20 cellular contexts compared by ENCODE assay signal in the genomic region with DNA sequence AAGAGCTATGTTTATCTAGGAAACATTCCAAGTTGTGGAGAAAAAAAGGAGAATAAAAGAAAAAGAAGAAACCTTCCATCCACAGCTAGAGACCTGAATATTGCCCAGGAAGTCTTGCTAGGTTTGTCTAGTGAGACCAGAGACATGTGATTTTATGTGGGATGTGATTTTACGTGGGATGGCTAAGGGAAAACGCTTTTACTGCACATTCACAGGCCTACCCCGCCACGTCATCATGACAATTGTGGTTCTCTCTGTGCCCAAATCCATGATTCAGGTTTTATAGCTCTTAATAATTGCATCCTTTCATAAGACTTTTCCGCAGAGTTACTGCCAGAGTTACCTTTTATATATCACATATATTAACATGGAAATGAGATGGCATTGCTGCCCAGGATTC.
"Had no signal": no experiment of that assay in that cellular context is flagged by ENCODE, and none has a peak within 500 bp of the region (broad histone marks: within the 10 kb centered on the region; RNA-seq: fewer than 3 reads in every experiment).

No MANE protein-coding gene starts in this region.

- H3K79me2 ChIP-seq: hepatocyte had no signal

- H3K36me3 ChIP-seq: cardiac muscle cell, neutrophil, transverse colon, vagina had no signal

- H3K4me2 ChIP-seq: hepatocyte had no signal

- H3K27me3 ChIP-seq: cardiac muscle cell, dorsolateral prefrontal cortex, hepatocyte, neutrophil, transverse colon, vagina had no signal

- H3K9me3 Mint-ChIP-seq: activated naive CD8-positive, alpha-beta T cell treated with anti-CD3 and anti-CD28 coated beads, Interleukin-2, amount 50 U/mL, for 24 hours; activated T-helper 17 cell treated with anti-CD3 and anti-CD28 coated beads, Interleukin-2, amount 50 U/mL, for 72 hours; naive thymus-derived CD4-positive, alpha-beta T cell; stimulated activated naive B cell treated with anti-CD40 and anti-IgM and Interleukin-4, amounts not matched to agents 10 μg/mL and 1 μg/mL and 100 μg/mL, for 72 hours; T-helper 2 cell treated with Interferon-gamma antibody and Interleukin-4, amounts not matched to agents 5 μg/mL and 100 μg/mL, for 36 hours had no signal

- ATAC-seq: activated naive CD8-positive, alpha-beta T cell treated with anti-CD3 and anti-CD28 coated beads, Interleukin-2, amount 50 U/mL, for 24 hours; activated T-helper 17 cell treated with anti-CD3 and anti-CD28 coated beads, Interleukin-2, amount 50 U/mL, for 72 hours; left lobe of liver; naive thymus-derived CD4-positive, alpha-beta T cell; stimulated activated naive B cell treated with anti-CD40 and anti-IgM and Interleukin-4, amounts not matched to agents 10 μg/mL and 1 μg/mL and 100 μg/mL, for 72 hours had no signal

- H3K4me3 ChIP-seq: cardiac muscle cell, dorsolateral prefrontal cortex, hepatocyte, transverse colon, vagina had no signal

- H3K4me1 ChIP-seq: transverse colon had no signal

- H3K27ac ChIP-seq: cardiac muscle cell, dorsolateral prefrontal cortex, hepatocyte, neutrophil, transverse colon, vagina had no signal

- H3K36me3 Mint-ChIP-seq: naive thymus-derived CD4-positive, alpha-beta T cell; stimulated activated naive B cell treated with anti-CD40 and anti-IgM and Interleukin-4, amounts not matched to agents 10 μg/mL and 1 μg/mL and 100 μg/mL, for 72 hours had no signal

- H3K9me3 ChIP-seq: neutrophil, transverse colon, vagina had no signal

- H3K4me3 Mint-ChIP-seq: activated naive CD8-positive, alpha-beta T cell treated with anti-CD3 and anti-CD28 coated beads, Interleukin-2, amount 50 U/mL, for 24 hours; activated T-helper 17 cell treated with anti-CD3 and anti-CD28 coated beads, Interleukin-2, amount 50 U/mL, for 72 hours; endodermal cell; naive thymus-derived CD4-positive, alpha-beta T cell; stimulated activated naive B cell treated with anti-CD40 and anti-IgM and Interleukin-4, amounts not matched to agents 10 μg/mL and 1 μg/mL and 100 μg/mL, for 72 hours; T-helper 2 cell treated with Interferon-gamma antibody and Interleukin-4, amounts not matched to agents 5 μg/mL and 100 μg/mL, for 36 hours had no signal

- H2AFZ ChIP-seq: hepatocyte had no signal

- DNase-seq: activated CD4-positive, CD25-positive, alpha-beta regulatory T cell treated with anti-CD3 and anti-CD28 coated beads, Interleukin-2, amount 50 U/mL, for 72 hours; activated naive CD4-positive, alpha-beta T cell treated with Interleukin-2 at 50 U/mL for 16 hours; activated naive CD8-positive, alpha-beta T cell treated with anti-CD3 and anti-CD28 coated beads, Interleukin-2, amount 50 U/mL, for 24 hours; aorta; dorsolateral prefrontal cortex; endodermal cell; islet precursor cell; naive thymus-derived CD4-positive, alpha-beta T cell; retina; stimulated activated CD4-positive, alpha-beta T cell treated with anti-CD3 and anti-CD28 coated beads, Interleukin-2, amount 100 ng/mL, for 48 hours; stimulated activated naive B cell treated with anti-CD40 and anti-IgM and Interleukin-4, amounts not matched to agents 10 μg/mL and 1 μg/mL and 100 μg/mL, for 72 hours; substantia nigra; transverse colon had no signal

- H3K27ac Mint-ChIP-seq: activated naive CD8-positive, alpha-beta T cell treated with anti-CD3 and anti-CD28 coated beads, Interleukin-2, amount 50 U/mL, for 24 hours; activated T-helper 17 cell treated with anti-CD3 and anti-CD28 coated beads, Interleukin-2, amount 50 U/mL, for 72 hours; endodermal cell; naive thymus-derived CD4-positive, alpha-beta T cell; stimulated activated naive B cell treated with anti-CD40 and anti-IgM and Interleukin-4, amounts not matched to agents 10 μg/mL and 1 μg/mL and 100 μg/mL, for 72 hours; T-helper 2 cell treated with Interferon-gamma antibody and Interleukin-4, amounts not matched to agents 5 μg/mL and 100 μg/mL, for 36 hours had no signal

- H3K27me3 Mint-ChIP-seq: activated naive CD8-positive, alpha-beta T cell treated with anti-CD3 and anti-CD28 coated beads, Interleukin-2, amount 50 U/mL, for 24 hours; activated T-helper 17 cell treated with anti-CD3 and anti-CD28 coated beads, Interleukin-2, amount 50 U/mL, for 72 hours had no signal

- H3K4me1 Mint-ChIP-seq: endodermal cell had no signal
